In genomic region chr2:15798716-15799431, GRCh38 we compare ENCODE assay signal across 19 cellular contexts.
A peak's percentile ranks its signal among the peaks of the same experiment; 100 is the strongest.
DNase-seq lines count a peak whose midpoint lies in the region; FAIRE-seq and TF ChIP-seq lines count a peak whose summit lies in the region.
"Had no signal": no experiment of that assay in that cellular context is flagged by ENCODE, and none has a peak within 500 bp of the region (broad histone marks: within the 10 kb centered on the region; RNA-seq: fewer than 3 reads in every experiment).

No MANE protein-coding gene starts in this region.

- no peaks in the 10 kb centered on the region for H3F3A ChIP-seq in neural progenitor cell (ENCODE audit: low read depth)

- H3K9me3 ChIP-seq in Caco-2 = no peaks in the 10 kb centered on the region
- no peaks in the 10 kb centered on the region for H3K9me3 ChIP-seq in neural progenitor cell (ENCODE audit: low read depth)
- H3K9me3 ChIP-seq: BLaER1 treated with 17β-estradiol and CSF1 and Interleukin-3, amounts not matched to agents 10 nM and 100 nM; HAP-1; Peyer's patch had no signal

- H3K4me2 ChIP-seq in neural progenitor cell = no peak overlapping the region
- H3K4me2 ChIP-seq: BLaER1 treated with 17β-estradiol and CSF1 and Interleukin-3, amounts not matched to agents 10 nM and 100 nM had no signal

- H3K27me3 ChIP-seq in Caco-2 (replicated peaks; ENCODE audit: control insufficient read depth, insufficient read depth, low read length) (no peaks in the 10 kb centered on the region), neural progenitor cell (no peaks in the 10 kb centered on the region)
- H3K27me3 ChIP-seq: BLaER1 treated with 17β-estradiol and CSF1 and Interleukin-3, amounts not matched to agents 10 nM and 100 nM; Peyer's patch had no signal

- DNase-seq in Caco-2 (no peak), NCI-H524 treated with DMSO at 0.1 percent for 48 hours (lab: John Stamatoyannopoulos, UW) (peak; percentile 92), cerebellum (ENCODE audit: low spot score) (peak; percentile 36), mesothelial cell of epicardium (ENCODE audit: low spot score in 2 of 2, unreplicated experiment in 2 of 2) (no peak), neural progenitor cell (ENCODE audit: low spot score) (no peak), activated T-cell treated with anti-CD3 and anti-CD28 coated beads for 4 hours (no peak), ACHN (no peak), GM12892 (ENCODE audit: insufficient read length) (no peak)
- DNase-seq: CD8-positive, alpha-beta memory T cell; EL; Kasumi-1; NCI-H1105 treated with DMSO at 0.1 percent for 48 hours; NCI-H187; Peyer's patch had no signal

- H3K4me1 ChIP-seq in Caco-2 (peaks cover 49% of the 10 kb centered on the region), neural progenitor cell (no peaks in the 10 kb centered on the region)
- H3K4me1 ChIP-seq: HAP-1, Peyer's patch had no signal

- no peak overlapping the region for H3K9ac ChIP-seq in neural progenitor cell
- H3K9ac ChIP-seq: BLaER1 treated with 17β-estradiol and CSF1 and Interleukin-3, amounts not matched to agents 10 nM and 100 nM had no signal

- no peaks in the 10 kb centered on the region for H3K79me2 ChIP-seq in neural progenitor cell (ENCODE audit: low read depth)

- TF ChIP-seq CTCF in Caco-2 (IDR thresholded peaks at IDR 0.05; ENCODE audit: insufficient read depth in 1 of 2, low read depth in 1 of 2, low read length in 1 of 2, severe bottlenecking in 1 of 2, unreplicated experiment in 1 of 2) = no peak
- no peak for TF ChIP-seq CTCF in mesothelial cell of epicardium (IDR thresholded peaks at IDR 0.05; ENCODE audit: unreplicated experiment)
- TF ChIP-seq CTCF in neural progenitor cell (IDR thresholded peaks at IDR 0.05) = no peak

- peaks cover 5% of the 10 kb centered on the region for H3K36me3 Mint-ChIP-seq in Caco-2 (ENCODE audit: insufficient read depth, unreplicated experiment)
- H3K36me3 Mint-ChIP-seq in mesothelial cell of epicardium = no peaks in the 10 kb centered on the region
- H3K36me3 Mint-ChIP-seq in neural progenitor cell = no peaks in the 10 kb centered on the region
- H3K36me3 Mint-ChIP-seq: CD8-positive, alpha-beta memory T cell; IgD-negative memory B cell had no signal

- H3K4me3 ChIP-seq in Caco-2 (ENCODE audit: low read depth, low read length) (no peak overlapping the region), neural progenitor cell (no peak overlapping the region)
- H3K4me3 ChIP-seq: BLaER1 treated with 17β-estradiol and CSF1 and Interleukin-3, amounts not matched to agents 10 nM and 100 nM; HAP-1; Peyer's patch had no signal

- no TSS peak for BruUV-seq in Caco-2 (replicated peaks; lab: Mats Ljungman, UMichigan)

- no peak overlapping the region for H3K27ac ChIP-seq in neural progenitor cell
- H3K27ac ChIP-seq: BLaER1 treated with 17β-estradiol and CSF1 and Interleukin-3, amounts not matched to agents 10 nM and 100 nM; HL-60; Peyer's patch had no signal

- no peaks in the 10 kb centered on the region for H3K9me3 Mint-ChIP-seq in Caco-2 (ENCODE audit: unreplicated experiment)
- no peaks in the 10 kb centered on the region for H3K9me3 Mint-ChIP-seq in mesothelial cell of epicardium
- H3K9me3 Mint-ChIP-seq in neural progenitor cell = no peaks in the 10 kb centered on the region

- no peak overlapping the region for H2AFZ ChIP-seq in neural progenitor cell (replicated peaks)

- no peak for TF ChIP-seq POLR2A in GM12892 (IDR thresholded peaks at IDR 0.05; ENCODE audit: low read depth, low read length)

- H4K20me1 ChIP-seq in neural progenitor cell (ENCODE audit: low read depth) = no peaks in the 10 kb centered on the region
- H4K20me1 ChIP-seq: BLaER1 treated with 17β-estradiol and CSF1 and Interleukin-3, amounts not matched to agents 10 nM and 100 nM had no signal

- H3K4me3 Mint-ChIP-seq in Caco-2 (ENCODE audit: unreplicated experiment) (no peak overlapping the region), mesothelial cell of epicardium (no peak overlapping the region), neural progenitor cell (no peak overlapping the region)
- H3K4me3 Mint-ChIP-seq: CD8-positive, alpha-beta memory T cell; IgD-negative memory B cell had no signal

- CTCF ChIA-PET in Caco-2 (lab: Charles Lee) = interaction anchor here (1.3 kb wide), 1 partner anchor 141 kb away, joined by 7 read pairs; the partner anchor contains the start of gene MYCN

- H3K27me3 Mint-ChIP-seq in Caco-2 (ENCODE audit: insufficient read depth, unreplicated experiment) (no peaks in the 10 kb centered on the region), mesothelial cell of epicardium (ENCODE audit: low read depth) (no peaks in the 10 kb centered on the region), neural progenitor cell (ENCODE audit: insufficient read depth, low read depth) (peaks cover 10% of the 10 kb centered on the region)
- H3K27me3 Mint-ChIP-seq: IgD-negative memory B cell had no signal

- in situ Hi-C loops in ACHN (cut with HindIII; ENCODE audit: low pct_ligation_motif_present, low pct_unique_long_range_greater_than_20kb, low sequenced_read_pairs) = no loop called here

- H3K36me3 ChIP-seq in Caco-2 (ENCODE audit: control insufficient read depth, insufficient read depth, low read length) (no peaks in the 10 kb centered on the region), neural progenitor cell (no peaks in the 10 kb centered on the region)
- H3K36me3 ChIP-seq: BLaER1 treated with 17β-estradiol and CSF1 and Interleukin-3, amounts not matched to agents 10 nM and 100 nM; HAP-1; Peyer's patch had no signal

- FAIRE-seq in GM12892 (lab: Jason Lieb, UNC) = no peak
- FAIRE-seq: HTR-8/SVneo had no signal

- POLR2A ChIA-PET in Caco-2 (lab: Charles Lee) = no interaction called here

- H3K4me1 Mint-ChIP-seq in Caco-2 (ENCODE audit: low read depth, unreplicated experiment) (peaks cover 39% of the 10 kb centered on the region), mesothelial cell of epicardium (peaks cover 61% of the 10 kb centered on the region), neural progenitor cell (peaks cover 15% of the 10 kb centered on the region)
- H3K4me1 Mint-ChIP-seq: CD8-positive, alpha-beta memory T cell; IgD-negative memory B cell had no signal

- peak overlapping the region; percentile 62 for H3K27ac Mint-ChIP-seq in Caco-2 (ENCODE audit: unreplicated experiment)
- peak overlapping the region; percentile 73 for H3K27ac Mint-ChIP-seq in mesothelial cell of epicardium
- H3K27ac Mint-ChIP-seq in neural progenitor cell = no peak overlapping the region
- H3K27ac Mint-ChIP-seq: CD8-positive, alpha-beta memory T cell; IgD-negative memory B cell had no signal

- intact Hi-C loops in Caco-2 (cut with micrococcal nuclease; ENCODE audit: unreplicated experiment) = loop anchor here (5.0 kb wide), 3 partner anchors 93 to 708 kb away; no protein-coding TSS in a partner anchor

Comparison
In these comparisons a context has a peak if more than half of its experiments do, and no peak if none do; other contexts are left out.
1. DNase-seq: peak in NCI-H524 treated with DMSO at 0.1 percent for 48 hours (single experiment) and cerebellum (single experiment); none in Caco-2 (0 of 2), mesothelial cell of epicardium (0 of 2), neural progenitor cell (single experiment), activated T-cell treated with anti-CD3 and anti-CD28 coated beads for 4 hours (single experiment), ACHN (single experiment) and GM12892 (single experiment).